ENCODE assay signal across 16 cellular contexts in genomic region chr2:45879936-45880335, GRCh38.
"Had no signal": no experiment of that assay in that cellular context is flagged by ENCODE, and none has a peak within 500 bp of the region (broad histone marks: within the 10 kb centered on the region; RNA-seq: fewer than 3 reads in every experiment).

No MANE protein-coding gene starts in this region.

- H3K27ac Mint-ChIP-seq: mesothelial cell of epicardium had no signal

- H3K27me3 ChIP-seq: dorsolateral prefrontal cortex, esophagus muscularis mucosa, foreskin keratinocyte, gastroesophageal sphincter, heart right ventricle, left lung had no signal

- H3K4me1 ChIP-seq: foreskin keratinocyte had no signal

- DNase-seq: dorsolateral prefrontal cortex; effector CD4-positive, alpha-beta T cell; effector memory CD4-positive, alpha-beta T cell; foreskin keratinocyte; heart right ventricle; hippocampal formation; left cardiac atrium; left lung; left ventricle myocardium superior; mesenchymal stem cell; mucosa of descending colon had no signal

- H3K4me3 ChIP-seq: coronary artery, dorsolateral prefrontal cortex, esophagus muscularis mucosa, gastroesophageal sphincter, heart right ventricle, left lung, lower lobe of right lung, mucosa of descending colon had no signal

- H3K4me3 Mint-ChIP-seq: mesothelial cell of epicardium had no signal

- H3K36me3 ChIP-seq: left lung, lower lobe of right lung had no signal

- ATAC-seq: foreskin keratinocyte, gastroesophageal sphincter, heart right ventricle, left cardiac atrium, left ventricle myocardium superior, mucosa of descending colon had no signal

- H3K27ac ChIP-seq: coronary artery, esophagus muscularis mucosa, foreskin keratinocyte, gastroesophageal sphincter, heart right ventricle, left lung, lower lobe of right lung had no signal
